1 cellular context compared by ENCODE assay signal in genomic region chr20:34375977-34376430, GRCh38.
TF ChIP-seq lines count a peak whose summit lies in the region.

No MANE protein-coding gene starts in this region.

TF ChIP-seq in HEK293, 187 proteins besides CTCF, POLR2A, EP300 and RAD21 (continued from another document and continues in another):
- TF ChIP-seq KLF7 (tag by site-specific recombination; IDR thresholded peaks at IDR 0.05; ENCODE audit: borderline replicate concordance) (no peak), ZNF658 (tag by site-specific recombination; IDR thresholded peaks at IDR 0.05) (no peak), ZNF239 (tag by site-specific recombination; IDR thresholded peaks at IDR 0.05) (no peak), ZNF48 (tag by site-specific recombination; IDR thresholded peaks at IDR 0.05) (no peak), ZFP41 (tag by site-specific recombination; IDR thresholded peaks at IDR 0.05; ENCODE audit: borderline replicate concordance) (no peak), ZNF692 (tag by site-specific recombination; IDR thresholded peaks at IDR 0.05) (no peak), KLF1 (tag by site-specific recombination; IDR thresholded peaks at IDR 0.05) (no peak), ZNF837 (tag by site-specific recombination; IDR thresholded peaks at IDR 0.05) (no peak), ZNF701 (tag by site-specific recombination; IDR thresholded peaks at IDR 0.05) (no peak), ZNF600 (tag by site-specific recombination; IDR thresholded peaks at IDR 0.05) (peak; percentile 67), REPIN1 (tag by site-specific recombination; IDR thresholded peaks at IDR 0.05; ENCODE audit: low read depth) (no peak), TCF7L2 (IDR thresholded peaks at IDR 0.05; ENCODE audit: borderline replicate concordance, low read depth, low read length) (no peak), ZNF37A (tag by site-specific recombination; IDR thresholded peaks at IDR 0.05) (no peak), PRDM1 (tag by site-specific recombination; IDR thresholded peaks at IDR 0.05) (0 out of 2 replicates have a peak, but pooled peaks have one; percentile 21), ZFP3 (tag by site-specific recombination; IDR thresholded peaks at IDR 0.05; ENCODE audit: low read depth) (no peak), ZBTB11 (tag by site-specific recombination; conservative IDR thresholded peaks at IDR 0.05; ENCODE audit: low read depth) (no peak), ZBTB49 (tag by site-specific recombination; IDR thresholded peaks at IDR 0.05; ENCODE audit: low read depth) (no peak), ZBTB20 (tag by site-specific recombination; IDR thresholded peaks at IDR 0.05) (no peak), SP2 (tag by site-specific recombination; IDR thresholded peaks at IDR 0.05) (no peak), ZNF133 (tag by site-specific recombination; IDR thresholded peaks at IDR 0.05) (no peak), ZNF354C (tag by site-specific recombination; IDR thresholded peaks at IDR 0.05; ENCODE audit: borderline replicate concordance, low read depth) (no peak), YY2 (tag by site-specific recombination; IDR thresholded peaks at IDR 0.05) (no peak), MZF1 (tag by site-specific recombination; IDR thresholded peaks at IDR 0.05; ENCODE audit: borderline replicate concordance) (no peak), ZNF501 (tag by site-specific recombination; IDR thresholded peaks at IDR 0.05) (no peak), ZNF571 (tag by site-specific recombination; IDR thresholded peaks at IDR 0.05) (no peak), FEZF1 (tag by site-specific recombination; IDR thresholded peaks at IDR 0.05) (no peak), ZBTB7A (tag by site-specific recombination; IDR thresholded peaks at IDR 0.05; ENCODE audit: low read depth) (no peak), ZNF830 (tag by site-specific recombination; IDR thresholded peaks at IDR 0.05; ENCODE audit: low read depth) (no peak), ZNF24 (tag by site-specific recombination; IDR thresholded peaks at IDR 0.05) (peak; percentile 46; the same call in 1 of the 2 replicates), OSR2 (tag by site-specific recombination; IDR thresholded peaks at IDR 0.05) (0 out of 2 replicates have a peak, but pooled peaks have one; percentile 28), HOXA7 (CRISPR knock-in tag; IDR thresholded peaks at IDR 0.05; ENCODE audit: borderline replicate concordance) (no peak), ZNF561 (tag by site-specific recombination; IDR thresholded peaks at IDR 0.05; ENCODE audit: borderline replicate concordance) (peak; percentile 45; the same call in 1 of the 2 replicates), SALL2 (tag by site-specific recombination; IDR thresholded peaks at IDR 0.05; ENCODE audit: borderline replicate concordance) (no peak), ZXDB (tag by site-specific recombination; IDR thresholded peaks at IDR 0.05) (peak; percentile 63; the same call in 1 of the 2 replicates), ZNF624 (tag by site-specific recombination; IDR thresholded peaks at IDR 0.05) (no peak), ZNF416 (tag by site-specific recombination; IDR thresholded peaks at IDR 0.05) (no peak), ZNF791 (tag by site-specific recombination; IDR thresholded peaks at IDR 0.05) (no peak), ZBTB17 (tag by site-specific recombination; IDR thresholded peaks at IDR 0.05) (peak; percentile 67), ZNF16 (tag by site-specific recombination; IDR thresholded peaks at IDR 0.05; ENCODE audit: low read depth) (no peak), SCRT2 (tag by site-specific recombination; IDR thresholded peaks at IDR 0.05) (no peak), INSM2 (tag by site-specific recombination; IDR thresholded peaks at IDR 0.05) (no peak), IKZF3 (tag by site-specific recombination; IDR thresholded peaks at IDR 0.05) (no peak), ZFP69B (tag by site-specific recombination; IDR thresholded peaks at IDR 0.05) (no peak), BCL11B (tag by site-specific recombination; IDR thresholded peaks at IDR 0.05; ENCODE audit: low read depth) (no peak), ZNF626 (tag by site-specific recombination; IDR thresholded peaks at IDR 0.05) (no peak), ZNF654 (tag by site-specific recombination; IDR thresholded peaks at IDR 0.05; ENCODE audit: low read depth) (no peak), ZNF530 (tag by site-specific recombination; IDR thresholded peaks at IDR 0.05; ENCODE audit: low read depth) (no peak)
- TF ChIP-seq, protein P1, sequence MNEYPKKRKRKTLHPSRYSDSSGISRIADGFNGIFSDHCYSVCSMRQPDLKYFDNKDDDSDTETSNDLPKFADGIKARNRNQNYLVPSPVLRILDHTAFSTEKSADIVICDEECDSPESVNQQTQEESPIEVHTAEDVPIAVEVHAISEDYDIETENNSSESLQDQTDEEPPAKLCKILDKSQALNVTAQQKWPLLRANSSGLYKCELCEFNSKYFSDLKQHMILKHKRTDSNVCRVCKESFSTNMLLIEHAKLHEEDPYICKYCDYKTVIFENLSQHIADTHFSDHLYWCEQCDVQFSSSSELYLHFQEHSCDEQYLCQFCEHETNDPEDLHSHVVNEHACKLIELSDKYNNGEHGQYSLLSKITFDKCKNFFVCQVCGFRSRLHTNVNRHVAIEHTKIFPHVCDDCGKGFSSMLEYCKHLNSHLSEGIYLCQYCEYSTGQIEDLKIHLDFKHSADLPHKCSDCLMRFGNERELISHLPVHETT (tag by site-specific recombination; IDR thresholded peaks at IDR 0.05): peak; percentile 18; the same call in 1 of the 2 replicates
- TF ChIP-seq, protein P2, sequence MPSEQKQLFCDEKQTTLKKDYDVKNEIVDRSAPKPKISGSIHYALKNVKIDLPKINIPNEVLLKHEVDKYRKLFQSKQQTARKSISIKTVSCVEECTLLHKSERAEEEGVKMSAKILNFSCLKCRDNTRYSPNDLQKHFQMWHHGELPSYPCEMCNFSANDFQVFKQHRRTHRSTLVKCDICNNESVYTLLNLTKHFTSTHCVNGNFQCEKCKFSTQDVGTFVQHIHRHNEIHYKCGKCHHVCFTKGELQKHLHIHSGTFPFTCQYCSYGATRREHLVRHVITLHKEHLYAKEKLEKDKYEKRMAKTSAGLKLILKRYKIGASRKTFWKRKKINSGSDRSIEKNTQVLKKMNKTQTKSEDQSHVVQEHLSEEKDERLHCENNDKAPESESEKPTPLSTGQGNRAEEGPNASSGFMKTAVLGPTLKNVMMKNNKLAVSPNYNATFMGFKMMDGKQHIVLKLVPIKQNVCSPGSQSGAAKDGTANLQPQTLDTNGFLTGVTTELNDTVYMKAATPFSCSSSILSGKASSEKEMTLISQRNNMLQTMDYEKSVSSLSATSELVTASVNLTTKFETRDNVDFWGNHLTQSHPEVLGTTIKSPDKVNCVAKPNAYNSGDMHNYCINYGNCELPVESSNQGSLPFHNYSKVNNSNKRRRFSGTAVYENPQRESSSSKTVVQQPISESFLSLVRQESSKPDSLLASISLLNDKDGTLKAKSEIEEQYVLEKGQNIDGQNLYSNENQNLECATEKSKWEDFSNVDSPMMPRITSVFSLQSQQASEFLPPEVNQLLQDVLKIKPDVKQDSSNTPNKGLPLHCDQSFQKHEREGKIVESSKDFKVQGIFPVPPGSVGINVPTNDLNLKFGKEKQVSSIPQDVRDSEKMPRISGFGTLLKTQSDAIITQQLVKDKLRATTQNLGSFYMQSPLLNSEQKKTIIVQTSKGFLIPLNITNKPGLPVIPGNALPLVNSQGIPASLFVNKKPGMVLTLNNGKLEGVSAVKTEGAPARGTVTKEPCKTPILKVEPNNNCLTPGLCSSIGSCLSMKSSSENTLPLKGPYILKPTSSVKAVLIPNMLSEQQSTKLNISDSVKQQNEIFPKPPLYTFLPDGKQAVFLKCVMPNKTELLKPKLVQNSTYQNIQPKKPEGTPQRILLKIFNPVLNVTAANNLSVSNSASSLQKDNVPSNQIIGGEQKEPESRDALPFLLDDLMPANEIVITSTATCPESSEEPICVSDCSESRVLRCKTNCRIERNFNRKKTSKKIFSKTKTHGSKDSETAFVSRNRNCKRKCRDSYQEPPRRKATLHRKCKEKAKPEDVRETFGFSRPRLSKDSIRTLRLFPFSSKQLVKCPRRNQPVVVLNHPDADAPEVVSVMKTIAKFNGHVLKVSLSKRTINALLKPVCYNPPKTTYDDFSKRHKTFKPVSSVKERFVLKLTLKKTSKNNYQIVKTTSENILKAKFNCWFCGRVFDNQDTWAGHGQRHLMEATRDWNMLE (tag by site-specific recombination; conservative IDR thresholded peaks at IDR 0.05; ENCODE audit: low read depth): no peak
- TF ChIP-seq, protein P3, sequence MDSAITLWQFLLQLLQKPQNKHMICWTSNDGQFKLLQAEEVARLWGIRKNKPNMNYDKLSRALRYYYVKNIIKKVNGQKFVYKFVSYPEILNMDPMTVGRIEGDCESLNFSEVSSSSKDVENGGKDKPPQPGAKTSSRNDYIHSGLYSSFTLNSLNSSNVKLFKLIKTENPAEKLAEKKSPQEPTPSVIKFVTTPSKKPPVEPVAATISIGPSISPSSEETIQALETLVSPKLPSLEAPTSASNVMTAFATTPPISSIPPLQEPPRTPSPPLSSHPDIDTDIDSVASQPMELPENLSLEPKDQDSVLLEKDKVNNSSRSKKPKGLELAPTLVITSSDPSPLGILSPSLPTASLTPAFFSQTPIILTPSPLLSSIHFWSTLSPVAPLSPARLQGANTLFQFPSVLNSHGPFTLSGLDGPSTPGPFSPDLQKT (IDR thresholded peaks at IDR 0.05; ENCODE audit: borderline replicate concordance, low read depth, low read length): no peak
- TF ChIP-seq, protein P4, sequence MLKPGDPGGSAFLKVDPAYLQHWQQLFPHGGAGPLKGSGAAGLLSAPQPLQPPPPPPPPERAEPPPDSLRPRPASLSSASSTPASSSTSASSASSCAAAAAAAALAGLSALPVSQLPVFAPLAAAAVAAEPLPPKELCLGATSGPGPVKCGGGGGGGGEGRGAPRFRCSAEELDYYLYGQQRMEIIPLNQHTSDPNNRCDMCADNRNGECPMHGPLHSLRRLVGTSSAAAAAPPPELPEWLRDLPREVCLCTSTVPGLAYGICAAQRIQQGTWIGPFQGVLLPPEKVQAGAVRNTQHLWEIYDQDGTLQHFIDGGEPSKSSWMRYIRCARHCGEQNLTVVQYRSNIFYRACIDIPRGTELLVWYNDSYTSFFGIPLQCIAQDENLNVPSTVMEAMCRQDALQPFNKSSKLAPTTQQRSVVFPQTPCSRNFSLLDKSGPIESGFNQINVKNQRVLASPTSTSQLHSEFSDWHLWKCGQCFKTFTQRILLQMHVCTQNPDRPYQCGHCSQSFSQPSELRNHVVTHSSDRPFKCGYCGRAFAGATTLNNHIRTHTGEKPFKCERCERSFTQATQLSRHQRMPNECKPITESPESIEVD (tag by site-specific recombination; IDR thresholded peaks at IDR 0.05): peak; percentile 76
